17 cellular contexts compared by ENCODE assay signal in genomic region chr7:76073335-76073990, GRCh38. TPM values are rescaled to one million over a fixed set of nuclear protein-coding genes. Genes with fewer than 3 reads are reported as not detected.
DNase-seq lines count a peak whose midpoint lies in the region; ATAC-seq, FAIRE-seq and TF ChIP-seq lines count a peak whose summit lies in the region.
"Had no signal": no experiment of that assay in that cellular context is flagged by ENCODE, and none has a peak within 500 bp of the region (broad histone marks: within the 10 kb centered on the region; RNA-seq: fewer than 3 reads in every experiment).

No MANE protein-coding gene starts in this region.

- BruUV-seq in HepG2 (replicated peaks; lab: Mats Ljungman, UMichigan), result no TSS peak

- no peaks in the 10 kb centered on the region for H3K36me3 ChIP-seq in HUES64 (ENCODE audit: insufficient read depth, low read length)
- H3K36me3 ChIP-seq in endodermal cell (ENCODE audit: control insufficient read depth, insufficient read depth, low read length), result no peaks in the 10 kb centered on the region
- peaks cover 32 to 44% of the 10 kb centered on the region in 2 experiments; a peak in 4 of 5 replicates for H3K36me3 ChIP-seq in HepG2 (replicated peaks in 1 of 2; ENCODE audit: control insufficient read depth in 1 of 2, insufficient read depth in 2 of 2, low read length in 2 of 2)

- H3K79me2 ChIP-seq in HepG2 (ENCODE audit: insufficient read depth, low read length), result no peaks in the 10 kb centered on the region

- no peak for TF ChIP-seq CTCF in GM10266 (IDR thresholded peaks at IDR 0.05; ENCODE audit: control insufficient read depth, insufficient read depth, low read depth, missing control alignments)
- TF ChIP-seq CTCF in endodermal cell (conservative IDR thresholded peaks at IDR 0.05), result peak; percentile 66
- peak; percentile 29 for TF ChIP-seq CTCF in HepG2 (CRISPR knock-in tag; IDR thresholded peaks at IDR 0.05)

- no peak overlapping the region for H3K4me3 Mint-ChIP-seq in endodermal cell

- no peak; a peak in 1 of 4 replicates for TF ChIP-seq POLR2A in HepG2 (IDR thresholded peaks at IDR 0.05; ENCODE audit: insufficient read depth in 1 of 2, low read depth in 2 of 2, low read length in 2 of 2)

- peaks cover 3% of the 10 kb centered on the region for H3K36me3 Mint-ChIP-seq in endodermal cell (ENCODE audit: low read depth)

- POLR2A ChIA-PET in HepG2 (lab: Yijun Ruan, JAX), result interaction anchor here (1.1 kb wide), 1 partner anchor 10 kb away, joined by 3 read pairs; no protein-coding TSS in a partner anchor

- TF ChIP-seq RAD21 in HepG2 (CRISPR knock-in tag; IDR thresholded peaks at IDR 0.05), result no peak

- H3K9me3 ChIP-seq in HUES64 (ENCODE audit: insufficient read depth, low read depth, low read length) (no peaks in the 10 kb centered on the region), endodermal cell (ENCODE audit: control insufficient read depth, low read length) (no peaks in the 10 kb centered on the region), HepG2 (ENCODE audit: low read length) (no peaks in the 10 kb centered on the region)

- peaks cover 2% of the 10 kb centered on the region for H3K9me3 Mint-ChIP-seq in endodermal cell

- no peaks in the 10 kb centered on the region; the same call in 1 of the 2 replicates for H4K20me1 ChIP-seq in HepG2 (ENCODE audit: insufficient read depth, low read length)

- H3K4me1 ChIP-seq in HUES64 (ENCODE audit: insufficient read depth, low read length), result peaks cover 4% of the 10 kb centered on the region; the same call in 1 of the 2 replicates
- H3K4me1 ChIP-seq in endodermal cell (ENCODE audit: control insufficient read depth, insufficient read depth, low read length), result no peaks in the 10 kb centered on the region
- H3K4me1 ChIP-seq in HepG2 (ENCODE audit: insufficient read depth, low read length), result no peaks in the 10 kb centered on the region

- 86% methylated on average over 45 of the region's 45 CpGs for WGBS in HUES64
- WGBS in endodermal cell (ENCODE audit: insufficient coverage in 1 of 2, insufficient read length in 1 of 2), 2 experiments, result 87 to 90% methylated on average over 34 to 45 of the region's 45 CpGs
- WGBS in HepG2 (ENCODE audit: low lambda C conversion rate), result 92% methylated on average over 43 of the region's 45 CpGs

- DNase-seq in GM10266 (ENCODE audit: extremely low spot score) (peak; percentile 2), endodermal cell (peak; percentile 89), HepG2 (ENCODE audit: low spot score) (no peak), caudate nucleus (lab: John Stamatoyannopoulos, UW) (no peak), NK-92 (lab: John Stamatoyannopoulos, UW; ENCODE audit: unreplicated experiment) (no peak)
- DNase-seq: Kasumi-1; NCI-H1417 treated with DMSO at 0.1 percent for 48 hours; NCI-H2081; NCI-H526; NK-92 treated with Interleukin-12 subunit alpha and Interleukin-12 subunit beta, amount 100 ng/mL, for 24 hours; PC-3 had no signal

- no peak overlapping the region for H3K9ac ChIP-seq in HUES64 (ENCODE audit: low read depth, low read length)
- no peak overlapping the region for H3K9ac ChIP-seq in endodermal cell (ENCODE audit: extremely low read depth, low read length, poor library complexity, severe bottlenecking)
- H3K9ac ChIP-seq in HepG2 (ENCODE audit: insufficient read depth, low read depth, low read length), result no peak overlapping the region

- no peak overlapping the region for H2AFZ ChIP-seq in HepG2 (ENCODE audit: low read length)

- in situ Hi-C loops in HepG2 (cut with HindIII; ENCODE audit: extremely low pct_ligation_motif_present, low pct_unique_long_range_greater_than_20kb), result no loop called here

- no peak overlapping the region for H3K27ac Mint-ChIP-seq in endodermal cell

- no peaks in the 10 kb centered on the region for H3K27me3 ChIP-seq in HUES64 (ENCODE audit: insufficient read depth, low read length)
- no peaks in the 10 kb centered on the region for H3K27me3 ChIP-seq in endodermal cell (ENCODE audit: control insufficient read depth, insufficient read depth, low read length, poor library complexity, severe bottlenecking)
- H3K27me3 ChIP-seq in HepG2 (ENCODE audit: control insufficient read depth in 1 of 2, insufficient read depth in 2 of 2, low read length in 2 of 2), result no peaks in the 10 kb centered on the region

- CTCF ChIA-PET in HepG2 (lab: Yijun Ruan, JAX; ENCODE audit: low intra/inter-chr PET ratio, low total read pairs), result no interaction called here

- intact Hi-C loops in HepG2 (cut with micrococcal nuclease; ENCODE audit: unreplicated experiment), result no loop called here

- 0 out of 2 replicates have a peak overlapping the region, but pooled peaks have one; percentile 25 for H3K27ac ChIP-seq in HUES64 (ENCODE audit: low read depth, low read length)
- H3K27ac ChIP-seq in endodermal cell (ENCODE audit: low read depth, low read length), result no peak overlapping the region
- no peak overlapping the region for H3K27ac ChIP-seq in HepG2 (ENCODE audit: extremely low read length, insufficient read depth, low read length)
- H3K27ac ChIP-seq in caudate nucleus (ENCODE audit: low read depth, low read length), result no peak overlapping the region
- H3K27ac ChIP-seq: C4-2B had no signal

- no peaks in the 10 kb centered on the region for H3K4me1 Mint-ChIP-seq in endodermal cell

- no peaks in the 10 kb centered on the region for H3K27me3 Mint-ChIP-seq in endodermal cell (ENCODE audit: insufficient read depth)

- no peak overlapping the region for H3K4me2 ChIP-seq in HepG2 (ENCODE audit: low read depth, low read length)
- H3K4me2 ChIP-seq: A549 had no signal

- no peak for TF ChIP-seq EP300 in HepG2 (IDR thresholded peaks at IDR 0.05; ENCODE audit: low read depth in 2 of 2, low read length in 2 of 2)
- TF ChIP-seq EP300 in HepG2 (CRISPR knock-in tag; IDR thresholded peaks at IDR 0.05; ENCODE audit: borderline replicate concordance), result no peak

- ATAC-seq in HepG2, result peak; percentile 32
- no peak for ATAC-seq in HG03432 (IDR thresholded peaks at IDR 0.05; ENCODE audit: unreplicated experiment)
- no peak for ATAC-seq in HG02884 (IDR thresholded peaks at IDR 0.05; ENCODE audit: unreplicated experiment)
- ATAC-seq: PC-3 had no signal

- no peak for FAIRE-seq in HepG2 (lab: Jason Lieb, UNC)
- FAIRE-seq: A549, GM12891 had no signal

- H3K4me3 ChIP-seq in HUES64 (ENCODE audit: low read length) (no peak overlapping the region), endodermal cell (ENCODE audit: low read length) (no peak overlapping the region), HepG2 (replicated peaks in 1 of 3; ENCODE audit: insufficient read depth in 1 of 3, low read depth in 2 of 3, low read length in 3 of 3) (no peak overlapping the region)
- H3K4me3 ChIP-seq: A549 had no signal

RNA-seq across cellular contexts. Expression of gene MDH2, which starts 25.6 kb away (rescaled TPM):
- polyA plus RNA-seq in HUES64 (2013, experiment 1 of 2), result 160 TPM
- 176 TPM for polyA plus RNA-seq in HUES64 (2013, experiment 2 of 2)
- total RNA-seq in endodermal cell, result 100 to 1,000 TPM; 211 to 253 TPM
- 179 TPM for polyA plus RNA-seq in endodermal cell (2013, experiment 1 of 2)
- 157 TPM for polyA plus RNA-seq in endodermal cell (2013, experiment 2 of 2)
- total RNA-seq in HepG2 (2016; rRNA removed; fragmentation: Illumina TruSeq; extraction: Trizol), result 90.3 and 107 TPM in 2 replicates
- total RNA-seq in HepG2 (2016; cell fraction: cytosol; rRNA removed; fragmentation: Illumina TruSeq; extraction: Trizol; ENCODE audit: low read depth), result 35.9 and 38.8 TPM in 2 replicates
- total RNA-seq in HepG2 (2016; cell fraction: insoluble cytoplasmic fraction; rRNA removed; fragmentation: Illumina TruSeq; extraction: Trizol), result 93.0 and 94.6 TPM in 2 replicates
- 44.2 and 48.6 TPM in 2 replicates for total RNA-seq in HepG2 (2016; cell fraction: membrane; rRNA removed; fragmentation: Illumina TruSeq; extraction: Trizol)
- 45.4 and 53.0 TPM in 2 replicates for total RNA-seq in HepG2 (2016; cell fraction: nucleus; rRNA removed; fragmentation: Illumina TruSeq; extraction: Trizol)
- 81.4 and 90.1 TPM in 2 replicates for polyA plus RNA-seq in HepG2 (2011; rRNA removed)
- polyA plus RNA-seq in HepG2 (2011; cell fraction: cytosol; rRNA removed), result 48.1 and 61.9 TPM in 2 replicates
- polyA plus RNA-seq in HepG2 (2011; cell fraction: nucleus; rRNA removed), result 51.2 and 52.4 TPM in 2 replicates
- polyA plus RNA-seq in HepG2 (2012), result 126 and 145 TPM in 2 replicates
- 80.9 and 96.5 TPM in 2 replicates for polyA plus RNA-seq in HepG2 (2016; cell fraction: cytosol; fragmentation: Illumina TruSeq; extraction: Trizol; ENCODE audit: low read depth)
- polyA plus RNA-seq in HepG2 (2016; cell fraction: insoluble cytoplasmic fraction; fragmentation: Illumina TruSeq; extraction: Trizol; ENCODE audit: low read depth), result 203 and 256 TPM in 2 replicates
- 77.6 and 81.5 TPM in 2 replicates for polyA plus RNA-seq in HepG2 (2016; cell fraction: membrane; fragmentation: Illumina TruSeq; extraction: Trizol; ENCODE audit: low read depth)
- 113 and 123 TPM in 2 replicates for polyA plus RNA-seq in HepG2 (2016; cell fraction: nucleus; fragmentation: Illumina TruSeq; extraction: Trizol; ENCODE audit: insufficient read depth, low read depth)
- polyA minus RNA-seq in HepG2 (2011; rRNA and poly(A)+ RNA removed; ENCODE audit: low replicate concordance), result 189 and 195 TPM in 2 replicates
- 86.4 and 103 TPM in 2 replicates for polyA minus RNA-seq in HepG2 (2011; cell fraction: cytosol; rRNA and poly(A)+ RNA removed)
- 29.9 and 37.8 TPM in 2 replicates for polyA minus RNA-seq in HepG2 (2011; cell fraction: nucleus; rRNA and poly(A)+ RNA removed)

RNA-seq across cellular contexts. Expression of gene STYXL1, which starts 25.7 kb away (rescaled TPM):
- polyA plus RNA-seq in HUES64 (2013, experiment 1 of 2), result 31.8 TPM
- polyA plus RNA-seq in HUES64 (2013, experiment 2 of 2), result 42.1 TPM
- total RNA-seq in endodermal cell (10 to 100 TPM; 69.8 to 72.0 TPM), HepG2 (2016; rRNA removed; fragmentation: Illumina TruSeq; extraction: Trizol) (23.9 and 28.0 TPM in 2 replicates)
- polyA plus RNA-seq in endodermal cell (2013, experiment 1 of 2), result 43.6 TPM
- 44.5 TPM for polyA plus RNA-seq in endodermal cell (2013, experiment 2 of 2)
- 13.7 and 16.8 TPM in 2 replicates for total RNA-seq in HepG2 (2016; cell fraction: cytosol; rRNA removed; fragmentation: Illumina TruSeq; extraction: Trizol; ENCODE audit: low read depth)
- 21.2 and 33.5 TPM in 2 replicates for total RNA-seq in HepG2 (2016; cell fraction: insoluble cytoplasmic fraction; rRNA removed; fragmentation: Illumina TruSeq; extraction: Trizol)
- total RNA-seq in HepG2 (2016; cell fraction: membrane; rRNA removed; fragmentation: Illumina TruSeq; extraction: Trizol), result 15.6 and 15.7 TPM in 2 replicates
- total RNA-seq in HepG2 (2016; cell fraction: nucleus; rRNA removed; fragmentation: Illumina TruSeq; extraction: Trizol), result 13.0 and 16.7 TPM in 2 replicates
- 36.0 and 38.3 TPM in 2 replicates for polyA plus RNA-seq in HepG2 (2011; rRNA removed)
- polyA plus RNA-seq in HepG2 (2011; cell fraction: cytosol; rRNA removed), result 47.3 and 50.3 TPM in 2 replicates
- polyA plus RNA-seq in HepG2 (2011; cell fraction: nucleus; rRNA removed), result 19.1 and 23.0 TPM in 2 replicates
- 20.3 and 22.3 TPM in 2 replicates for polyA plus RNA-seq in HepG2 (2012)
- 17.6 and 20.9 TPM in 2 replicates for polyA plus RNA-seq in HepG2 (2016; cell fraction: cytosol; fragmentation: Illumina TruSeq; extraction: Trizol; ENCODE audit: low read depth)
- polyA plus RNA-seq in HepG2 (2016; cell fraction: insoluble cytoplasmic fraction; fragmentation: Illumina TruSeq; extraction: Trizol; ENCODE audit: low read depth), result 42.1 and 47.6 TPM in 2 replicates
- polyA plus RNA-seq in HepG2 (2016; cell fraction: membrane; fragmentation: Illumina TruSeq; extraction: Trizol; ENCODE audit: low read depth), result 19.0 and 20.3 TPM in 2 replicates
- 26.3 and 27.9 TPM in 2 replicates for polyA plus RNA-seq in HepG2 (2016; cell fraction: nucleus; fragmentation: Illumina TruSeq; extraction: Trizol; ENCODE audit: insufficient read depth, low read depth)
- polyA minus RNA-seq in HepG2 (2011; rRNA and poly(A)+ RNA removed; ENCODE audit: low replicate concordance), result 18.8 and 29.8 TPM in 2 replicates
- polyA minus RNA-seq in HepG2 (2011; cell fraction: cytosol; rRNA and poly(A)+ RNA removed), result 7.5 and 9.2 TPM in 2 replicates
- polyA minus RNA-seq in HepG2 (2011; cell fraction: nucleus; rRNA and poly(A)+ RNA removed), result 8.9 and 10.7 TPM in 2 replicates

Comparison
In these comparisons a context has a peak if more than half of its experiments do, and no peak if none do; other contexts are left out.
1. DNase-seq: peak in GM10266 (single experiment) and endodermal cell (single experiment); none in HepG2 (single experiment), caudate nucleus (0 of 61) and NK-92 (single experiment).